Comparison of ENCODE assay signal across 15 cellular contexts in the genomic region with DNA sequence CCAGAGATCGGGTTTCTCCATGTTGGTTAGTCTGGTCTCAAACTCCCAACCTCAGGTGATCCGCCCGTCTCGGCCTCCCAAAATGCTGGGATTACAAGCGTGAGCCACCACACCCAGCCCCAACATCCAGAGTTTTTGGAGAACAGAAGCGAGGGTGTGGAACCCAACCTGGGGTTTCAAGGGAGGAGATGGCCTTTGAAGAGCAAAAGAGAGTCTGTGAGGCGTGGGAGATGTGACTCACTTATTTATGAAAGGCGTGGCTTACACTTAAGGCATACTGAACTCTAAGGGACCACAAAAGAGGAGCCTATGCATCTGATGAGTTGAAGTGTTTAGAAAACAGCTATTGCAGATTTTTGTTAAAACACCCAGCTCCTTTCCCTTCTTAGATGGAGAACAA. TPM values are rescaled to one million over a fixed set of nuclear protein-coding genes. Genes with fewer than 3 reads are reported as not detected.
A peak's percentile ranks its signal among the peaks of the same experiment; 100 is the strongest.
DNase-seq lines count a peak whose midpoint lies in the region; ATAC-seq and TF ChIP-seq lines count a peak whose summit lies in the region.
"Had no signal": no experiment of that assay in that cellular context is flagged by ENCODE, and none has a peak within 500 bp of the region (broad histone marks: within the 10 kb centered on the region; RNA-seq: fewer than 3 reads in every experiment).

No MANE protein-coding gene starts in this region.

- peak overlapping the region; percentile 52 for H3K27ac Mint-ChIP-seq in activated CD8-positive, alpha-beta memory T cell treated with anti-CD3 and anti-CD28 coated beads, Interleukin-2, amount 10 ng/mL, durations not matched to agents 7 days and 5 days
- peak overlapping the region in 1 of 2 donors; percentile 55 for H3K27ac Mint-ChIP-seq in stimulated activated naive CD8-positive, alpha-beta T cell treated with anti-CD3 and anti-CD28 coated beads, Interleukin-15, amount 100 ng/mL, for 72 hours
- no peak overlapping the region for H3K27ac Mint-ChIP-seq in mesothelial cell of epicardium

- no peak for TF ChIP-seq CTCF in mesothelial cell of epicardium (IDR thresholded peaks at IDR 0.05; ENCODE audit: unreplicated experiment)

- DNase-seq in stimulated activated CD4-positive, alpha-beta T cell treated with anti-CD3 and anti-CD28 coated beads, Interleukin-2, amount 100 ng/mL, for 4 hours (ENCODE audit: low read depth), result peak; percentile 56
- no peak for DNase-seq in stimulated activated CD4-positive, alpha-beta T cell treated with anti-CD3 and anti-CD28 coated beads, Interleukin-2, amount 100 ng/mL, for 48 hours
- DNase-seq in activated CD8-positive, alpha-beta memory T cell treated with anti-CD3 and anti-CD28 coated beads, Interleukin-2, amount 10 ng/mL, durations not matched to agents 7 days and 5 days, result peak; percentile 58
- DNase-seq in central memory CD4-positive, alpha-beta T cell, result peak; percentile 23
- DNase-seq in stimulated activated naive CD8-positive, alpha-beta T cell treated with anti-CD3 and anti-CD28 coated beads, Interleukin-15, amount 100 ng/mL, for 72 hours, result peak; percentile 30 to 39
- DNase-seq in cortex of kidney (lab: John Stamatoyannopoulos, UW) (no peak), mesothelial cell of epicardium (ENCODE audit: low spot score in 2 of 2, unreplicated experiment in 2 of 2) (no peak)
- DNase-seq: EL, esophagus squamous epithelium, NCI-H1417 treated with DMSO at 0.1 percent for 48 hours, NCI-H82, SK-N-SH, uterus had no signal

- H3K9me3 Mint-ChIP-seq in activated CD8-positive, alpha-beta memory T cell treated with anti-CD3 and anti-CD28 coated beads, Interleukin-2, amount 10 ng/mL, durations not matched to agents 7 days and 5 days (ENCODE audit: low read depth), result no peaks in the 10 kb centered on the region
- no peaks in the 10 kb centered on the region for H3K9me3 Mint-ChIP-seq in stimulated activated naive CD8-positive, alpha-beta T cell treated with anti-CD3 and anti-CD28 coated beads, Interleukin-15, amount 100 ng/mL, for 72 hours
- H3K9me3 Mint-ChIP-seq in mesothelial cell of epicardium, result no peaks in the 10 kb centered on the region

- CTCF ChIA-PET in activated CD8-positive, alpha-beta memory T cell treated with anti-CD3 and anti-CD28 coated beads, Interleukin-2, amount 10 ng/mL, durations not matched to agents 7 days and 5 days (lab: Charles Lee), result interaction anchor here (0.8 to 1.7 kb wide), 4 partner anchors 9 to 35 kb away, joined by 3 to 8 read pairs (median 5); a partner anchor contains a TSS

- ATAC-seq in activated CD8-positive, alpha-beta memory T cell treated with anti-CD3 and anti-CD28 coated beads, Interleukin-2, amount 10 ng/mL, durations not matched to agents 7 days and 5 days, result peak; percentile 79
- ATAC-seq in stimulated activated naive CD8-positive, alpha-beta T cell treated with anti-CD3 and anti-CD28 coated beads, Interleukin-15, amount 100 ng/mL, for 72 hours, result peak; percentile 90
- no peak for ATAC-seq in HG02642 (IDR thresholded peaks at IDR 0.05; ENCODE audit: poor library complexity, unreplicated experiment)

- H3K27me3 Mint-ChIP-seq in activated CD8-positive, alpha-beta memory T cell treated with anti-CD3 and anti-CD28 coated beads, Interleukin-2, amount 10 ng/mL, durations not matched to agents 7 days and 5 days, result no peaks in the 10 kb centered on the region
- no peaks in the 10 kb centered on the region for H3K27me3 Mint-ChIP-seq in stimulated activated naive CD8-positive, alpha-beta T cell treated with anti-CD3 and anti-CD28 coated beads, Interleukin-15, amount 100 ng/mL, for 72 hours
- no peaks in the 10 kb centered on the region for H3K27me3 Mint-ChIP-seq in mesothelial cell of epicardium (ENCODE audit: low read depth)

- peaks cover 47% of the 10 kb centered on the region for H3K4me1 Mint-ChIP-seq in activated CD8-positive, alpha-beta memory T cell treated with anti-CD3 and anti-CD28 coated beads, Interleukin-2, amount 10 ng/mL, durations not matched to agents 7 days and 5 days
- peaks cover 55% of the 10 kb centered on the region for H3K4me1 Mint-ChIP-seq in stimulated activated naive CD8-positive, alpha-beta T cell treated with anti-CD3 and anti-CD28 coated beads, Interleukin-15, amount 100 ng/mL, for 72 hours
- no peaks in the 10 kb centered on the region for H3K4me1 Mint-ChIP-seq in mesothelial cell of epicardium

- H3K4me3 Mint-ChIP-seq in activated CD8-positive, alpha-beta memory T cell treated with anti-CD3 and anti-CD28 coated beads, Interleukin-2, amount 10 ng/mL, durations not matched to agents 7 days and 5 days, result no peak overlapping the region
- H3K4me3 Mint-ChIP-seq in stimulated activated naive CD8-positive, alpha-beta T cell treated with anti-CD3 and anti-CD28 coated beads, Interleukin-15, amount 100 ng/mL, for 72 hours, result peak overlapping the region in 1 of 2 donors; percentile 44
- no peak overlapping the region for H3K4me3 Mint-ChIP-seq in mesothelial cell of epicardium

- peaks cover 20% of the 10 kb centered on the region for H3K36me3 Mint-ChIP-seq in activated CD8-positive, alpha-beta memory T cell treated with anti-CD3 and anti-CD28 coated beads, Interleukin-2, amount 10 ng/mL, durations not matched to agents 7 days and 5 days
- H3K36me3 Mint-ChIP-seq in mesothelial cell of epicardium, result peaks cover 10% of the 10 kb centered on the region

RNA-seq across cellular contexts. Expression of a gene that starts 18.8 kb away (rescaled TPM):
- total RNA-seq in activated CD8-positive, alpha-beta memory T cell treated with anti-CD3 and anti-CD28 coated beads, Interleukin-2, amount 10 ng/mL, durations not matched to agents 7 days and 5 days, result 10 to 100 TPM; 12.5 to 24.6 TPM
- total RNA-seq in mesothelial cell of epicardium, result 7.8 to 11.4 TPM (median 9.0 TPM) in 3 replicates

RNA-seq across cellular contexts. Expression of a gene that starts 19.2 kb away (rescaled TPM):
- 10 to 100 TPM in 1 of 2 experiments, 1 to 10 TPM in 1; 6.0 to 10.7 TPM for total RNA-seq in activated CD8-positive, alpha-beta memory T cell treated with anti-CD3 and anti-CD28 coated beads, Interleukin-2, amount 10 ng/mL, durations not matched to agents 7 days and 5 days
- total RNA-seq in mesothelial cell of epicardium, result 0.89 to 1.3 TPM (median 0.90 TPM) in 3 replicates
- total RNA-seq: HT-29 had no signal

Comparison
In these comparisons a context has a peak if more than half of its experiments do, and no peak if none do; other contexts are left out.
1. DNase-seq: peak in stimulated activated CD4-positive, alpha-beta T cell treated with anti-CD3 and anti-CD28 coated beads, Interleukin-2, amount 100 ng/mL, for 4 hours (single experiment), activated CD8-positive, alpha-beta memory T cell treated with anti-CD3 and anti-CD28 coated beads, Interleukin-2, amount 10 ng/mL, durations not matched to agents 7 days and 5 days (single experiment), central memory CD4-positive, alpha-beta T cell (single experiment) and stimulated activated naive CD8-positive, alpha-beta T cell treated with anti-CD3 and anti-CD28 coated beads, Interleukin-15, amount 100 ng/mL, for 72 hours (2 of 2); none in stimulated activated CD4-positive, alpha-beta T cell treated with anti-CD3 and anti-CD28 coated beads, Interleukin-2, amount 100 ng/mL, for 48 hours (0 of 2), cortex of kidney (single experiment) and mesothelial cell of epicardium (0 of 2).